In the genomic region with DNA sequence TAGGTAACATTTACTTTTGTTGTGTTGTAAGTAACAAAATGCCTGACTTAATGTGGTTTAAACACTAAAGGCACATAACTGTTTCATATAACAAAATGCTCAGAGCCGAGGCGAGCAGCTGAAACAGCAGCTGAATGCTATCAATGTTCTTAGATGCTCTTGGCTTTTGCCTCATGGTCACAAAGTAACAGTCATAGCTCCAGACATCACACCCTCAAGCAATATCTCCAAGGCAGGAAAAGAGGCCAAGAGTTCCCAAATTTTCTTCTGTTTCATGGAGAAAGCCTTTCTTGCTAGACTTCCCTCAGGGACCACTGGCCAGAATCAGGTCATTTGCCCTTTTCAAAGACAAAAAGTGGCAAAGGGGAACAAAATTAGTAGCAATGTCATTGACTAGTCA, we compare ENCODE assay signal across 31 cellular contexts. TPM values are rescaled to one million over a fixed set of nuclear protein-coding genes. Genes with fewer than 3 reads are reported as not detected.
DNase-seq lines count a peak whose midpoint lies in the region; ATAC-seq, FAIRE-seq and TF ChIP-seq lines count a peak whose summit lies in the region.
"Had no signal": no experiment of that assay in that cellular context is flagged by ENCODE, and none has a peak within 500 bp of the region (broad histone marks: within the 10 kb centered on the region; RNA-seq: fewer than 3 reads in every experiment).

No MANE protein-coding gene starts in this region.

- no peak for ATAC-seq in K562
- no peak for ATAC-seq in GM21526 (IDR thresholded peaks at IDR 0.05; ENCODE audit: low FRiP score, unreplicated experiment)
- ATAC-seq: A549; CD8-positive, alpha-beta T cell had no signal

- H4K5ac ChIP-seq in H1 (ENCODE audit: insufficient read length, low read depth, low read length): no peak overlapping the region

- H3K36me3 ChIP-seq in K562 (ENCODE audit: control insufficient read depth, insufficient read depth, low read length) (no peaks in the 10 kb centered on the region), H1 (ENCODE audit: control insufficient read depth in 2 of 4, insufficient read depth in 4 of 4, low read length in 3 of 4) (no peaks in the 10 kb centered on the region)
- H3K36me3 ChIP-seq: BE2C; BLaER1; BLaER1 treated with 17β-estradiol and CSF1 and Interleukin-3, amounts not matched to agents 10 nM and 100 nM had no signal

- H4K20me1 ChIP-seq in K562 (replicated peaks; ENCODE audit: control insufficient read depth, insufficient read depth, low read length): no peaks in the 10 kb centered on the region
- no peaks in the 10 kb centered on the region for H4K20me1 ChIP-seq in H1 (replicated peaks in 1 of 2; ENCODE audit: control insufficient read depth in 1 of 2, insufficient read depth in 2 of 2, low read length in 2 of 2)
- H4K20me1 ChIP-seq: BLaER1; BLaER1 treated with 17β-estradiol and CSF1 and Interleukin-3, amounts not matched to agents 10 nM and 100 nM had no signal

- H3K9ac ChIP-seq in K562 (ENCODE audit: insufficient read depth in 1 of 2, low read depth in 2 of 2, low read length in 2 of 2): no peak overlapping the region
- H3K9ac ChIP-seq in H1 (replicated peaks in 1 of 4; ENCODE audit: extremely low read depth in 1 of 4, low read depth in 3 of 4, low read length in 3 of 4): no peak overlapping the region
- H3K9ac ChIP-seq: BLaER1; BLaER1 treated with 17β-estradiol and CSF1 and Interleukin-3, amounts not matched to agents 10 nM and 100 nM had no signal

- DNase-seq in K562 (ENCODE audit: extremely low read depth in 1 of 4, low spot score in 3 of 4) (no peak), H1 (ENCODE audit: low read depth in 1 of 2, low spot score in 2 of 2) (no peak)
- DNase-seq in activated naive CD4-positive, alpha-beta T cell treated with Interleukin-2 at 50 U/mL for 16 hours: no peak
- DNase-seq: 8988T; ACHN; AML-193; BE2C; C1 segment of cervical spinal cord; Caco-2; Calu3; CD4-positive, alpha-beta memory T cell; CD4-positive, alpha-beta T cell; CD4-positive, CD25-positive, alpha-beta regulatory T cell; CD8-positive, alpha-beta memory T cell; CD8-positive, alpha-beta T cell; COR-L47; DMS 273 treated with DMSO at 0.1 percent for 48 hours; DMS153; DMS53; DMS79; DMS79 treated with DMSO at 0.1 percent for 48 hours; DND-41; EL had no signal

- no peak overlapping the region for H3K18ac ChIP-seq in H1 (ENCODE audit: extremely low read depth, low read length)

- TF ChIP-seq CTCF in K562 (IDR thresholded peaks at IDR 0.05 in 2 of 3, conservative IDR thresholded peaks at IDR 0.05 in 1 of 3; ENCODE audit: insufficient read depth in 2 of 3, low read depth in 1 of 3, low read length in 3 of 3) (no peak), H1 (IDR thresholded peaks at IDR 0.05; ENCODE audit: control extremely low read depth in 1 of 3, insufficient read depth in 1 of 3, low read depth in 1 of 3, low read length in 3 of 3) (no peak)

- no peak overlapping the region for H4K91ac ChIP-seq in H1 (replicated peaks; ENCODE audit: insufficient read length, low read length)

- H3K79me1 ChIP-seq in H1 (ENCODE audit: low read depth, low read length): no peaks in the 10 kb centered on the region

- H3K56ac ChIP-seq in H1 (replicated peaks; ENCODE audit: insufficient read length, low read depth, low read length): no peak overlapping the region

- no peak overlapping the region for H2BK5ac ChIP-seq in H1 (ENCODE audit: low read depth, low read length)

- FAIRE-seq in K562 (lab: Jason Lieb, UNC): no peak
- no peak for FAIRE-seq in H1 (lab: Jason Lieb, UNC)
- FAIRE-seq: A204.1, A549, D721Med had no signal

- no peak overlapping the region for H3K4ac ChIP-seq in H1 (replicated peaks; ENCODE audit: insufficient read length, low read depth, low read length)

- in situ Hi-C loops in K562 (cut with MboI): no loop called here

- H3K9me1 ChIP-seq in K562 (ENCODE audit: control insufficient read depth, insufficient read depth, low read length): no peaks in the 10 kb centered on the region

- TF ChIP-seq RAD21 in K562 (CRISPR knock-in tag; conservative IDR thresholded peaks at IDR 0.05 in 1 of 2, IDR thresholded peaks at IDR 0.05 in 1 of 2) (no peak), H1 (IDR thresholded peaks at IDR 0.05 in 1 of 2, conservative IDR thresholded peaks at IDR 0.05 in 1 of 2; ENCODE audit: low read depth in 2 of 2, low read length in 2 of 2) (no peak)

- H3K4me2 ChIP-seq in K562 (ENCODE audit: insufficient read depth, low read length) (no peak overlapping the region), H1 (ENCODE audit: insufficient read depth in 1 of 2, low read depth in 2 of 2, low read length in 2 of 2) (no peak overlapping the region)
- H3K4me2 ChIP-seq: A549; BLaER1; BLaER1 treated with 17β-estradiol and CSF1 and Interleukin-3, amounts not matched to agents 10 nM and 100 nM had no signal

- H3K27me3 ChIP-seq in K562 (ENCODE audit: control insufficient read depth in 2 of 2, insufficient read depth in 2 of 2, low read length in 2 of 2) (peaks cover 46 to 55% of the 10 kb centered on the region in 2 experiments), H1 (replicated peaks in 1 of 4; ENCODE audit: control insufficient read depth in 3 of 4, extremely low read depth in 1 of 4, insufficient read depth in 3 of 4, low read length in 3 of 4) (no peaks in the 10 kb centered on the region)
- H3K27me3 ChIP-seq: BE2C, BLaER1 had no signal

- H3K79me2 ChIP-seq in K562 (ENCODE audit: control insufficient read depth, insufficient read depth, low read length) (no peaks in the 10 kb centered on the region), H1 (ENCODE audit: control insufficient read depth in 1 of 2, insufficient read depth in 2 of 2, low read length in 2 of 2) (no peaks in the 10 kb centered on the region)

- H2BK15ac ChIP-seq in H1 (ENCODE audit: low read length): no peak overlapping the region

- H2AFZ ChIP-seq in K562 (ENCODE audit: low read depth, low read length) (no peak overlapping the region), H1 (ENCODE audit: low read length) (no peak overlapping the region)

- no peaks in the 10 kb centered on the region for H3K4me1 ChIP-seq in K562 (replicated peaks in 1 of 2; ENCODE audit: control insufficient read depth in 2 of 2, insufficient read depth in 2 of 2, low read length in 2 of 2)
- no peaks in the 10 kb centered on the region for H3K4me1 ChIP-seq in H1 (replicated peaks in 1 of 4; ENCODE audit: control insufficient read depth in 3 of 4, insufficient read depth in 4 of 4, low read length in 3 of 4)
- H3K4me1 ChIP-seq: A549; BE2C; BLaER1; BLaER1 treated with 17β-estradiol and CSF1 and Interleukin-3, amounts not matched to agents 10 nM and 100 nM; Caco-2 had no signal

- no peak overlapping the region for H2AK5ac ChIP-seq in H1 (ENCODE audit: low read depth, low read length)

- no peaks in the 10 kb centered on the region for H3K9me3 ChIP-seq in K562 (replicated peaks; ENCODE audit: control insufficient read depth, insufficient read depth, low read depth, low read length)
- peaks cover 0 to 2% of the 10 kb centered on the region in 2 experiments; a peak in 1 of 4 replicates for H3K9me3 ChIP-seq in H1 (ENCODE audit: insufficient read depth in 2 of 2, low read depth in 1 of 2, low read length in 1 of 2)
- H3K9me3 ChIP-seq: BE2C, Caco-2 had no signal

- H3K27ac ChIP-seq in K562 (ENCODE audit: extremely low read depth, low read depth, low read length) (no peak overlapping the region), H1 (ENCODE audit: low read depth, low read length) (no peak overlapping the region)
- H3K27ac ChIP-seq: 22Rv1; A549; BLaER1; BLaER1 treated with 17β-estradiol and CSF1 and Interleukin-3, amounts not matched to agents 10 nM and 100 nM; C4-2B had no signal

- H2BK20ac ChIP-seq in H1 (ENCODE audit: low read length): no peak overlapping the region

- no peaks in the 10 kb centered on the region for H3K23me2 ChIP-seq in H1 (ENCODE audit: low read depth, low read length)

- no peak overlapping the region for H3K23ac ChIP-seq in H1 (ENCODE audit: insufficient read length)

- CTCF ChIA-PET in K562 (lab: Yijun Ruan, JAX; ENCODE audit: low intra/inter-chr PET ratio) (interaction anchor here (0.7 kb wide), 1 partner anchor 420 kb away, joined by 4 read pairs; no protein-coding TSS in a partner anchor), H1 (lab: Charles Lee; ENCODE audit: partially characterized antibody) (interaction anchor here (1.4 to 1.8 kb wide), 2 partner anchors 19 to 28 kb away, joined by 4 to 6 read pairs; no protein-coding TSS in a partner anchor)

- H3K4me3 ChIP-seq in K562 (no peak overlapping the region), H1 (ENCODE audit: extremely low read depth in 1 of 4, insufficient read depth in 2 of 4, low read depth in 3 of 4, low read length in 4 of 4) (no peak overlapping the region)
- H3K4me3 ChIP-seq: A549; BLaER1; BLaER1 treated with 17β-estradiol and CSF1 and Interleukin-3, amounts not matched to agents 10 nM and 100 nM had no signal

- H2BK120ac ChIP-seq in H1 (replicated peaks; ENCODE audit: low read depth, low read length): no peak overlapping the region

- no TSS peak for BruUV-seq in K562 (replicated peaks; lab: Mats Ljungman, UMichigan)

- intact Hi-C loops in K562 (cut with micrococcal nuclease): no loop called here

- no peak overlapping the region for H4K8ac ChIP-seq in H1 (ENCODE audit: extremely low read depth, insufficient read depth, low read length)

- TF ChIP-seq EP300 in K562 (IDR thresholded peaks at IDR 0.05; ENCODE audit: low read length) (no peak), H1 (IDR thresholded peaks at IDR 0.05; ENCODE audit: borderline replicate concordance in 1 of 2, low read depth in 2 of 2, low read length in 2 of 2) (no peak)

- no peak overlapping the region for H2BK12ac ChIP-seq in H1 (ENCODE audit: low read depth, low read length)

- POLR2A ChIA-PET in K562 (lab: Yijun Ruan, JAX): interaction anchor here (0.6 to 1.3 kb wide), 2 partner anchors 13 to 86 kb away, joined by 3 to 4 read pairs; no protein-coding TSS in a partner anchor
- POLR2A ChIA-PET in H1 (lab: Charles Lee; ENCODE audit: partially characterized antibody): no interaction called here

- WGBS in K562 (ENCODE audit: insufficient coverage, low coverage, missing lambda C conversion rate): 5% methylated on average over 2 of the region's 2 CpGs
- WGBS in H1 (ENCODE audit: extremely low coverage in 1 of 2, insufficient coverage in 1 of 2, insufficient read length in 1 of 2, insufficient replicate concordance in 2 of 2, low coverage in 1 of 2, low lambda C conversion rate in 2 of 2, missing lambda C conversion rate in 1 of 2), 2 experiments: 94% methylated on average over 2 of the region's 2 CpGs; no CpG with 5 or more reads in 1 of the 2 experiments

- no peak overlapping the region for H3K14ac ChIP-seq in H1 (ENCODE audit: insufficient read length)

- TF ChIP-seq POLR2A in K562 (conservative IDR thresholded peaks at IDR 0.05): no peak
- no peak for TF ChIP-seq POLR2A in H1 (IDR thresholded peaks at IDR 0.05; ENCODE audit: control extremely low read depth in 1 of 2, low read depth in 2 of 2, low read length in 2 of 2)

RNA-seq across cellular contexts. Expression of gene PFKP, which starts 43.5 kb away (rescaled TPM):
- 153 and 281 TPM in 2 replicates for total RNA-seq in K562 (2011; cell fraction: chromatin; rRNA removed; ENCODE audit: low replicate concordance)
- total RNA-seq in K562 (2011; cell fraction: nucleolus; rRNA removed): 147 and 149 TPM in 2 replicates
- 120 and 125 TPM in 2 replicates for total RNA-seq in K562 (2011; cell fraction: nucleoplasm; rRNA removed)
- 91.6 and 109 TPM in 2 replicates for total RNA-seq in K562 (2014; rRNA removed)
- 83.2 and 89.5 TPM in 2 replicates for total RNA-seq in K562 (2014; rRNA removed; fragmentation: Illumina TruSeq; extraction: Trizol)
- total RNA-seq in K562 (2015; rRNA removed; fragmentation: Illumina TruSeq; extraction: Trizol): 62.1 and 65.2 TPM in 2 replicates
- total RNA-seq in K562 (2021): 108 and 116 TPM in 2 replicates
- 34.7 and 50.3 TPM in 2 replicates for polyA plus RNA-seq in K562 (2011; rRNA removed)
- polyA plus RNA-seq in K562 (2011; cell fraction: cytosol; rRNA removed): 29.5 and 50.9 TPM in 2 replicates
- 96.2 and 154 TPM in 2 replicates for polyA plus RNA-seq in K562 (2011; cell fraction: nucleus; rRNA removed)
- polyA plus RNA-seq in K562 (2012): 94.4 and 95.0 TPM in 2 replicates
- 57.4 and 72.3 TPM in 2 replicates for polyA plus RNA-seq in K562 (2014; fragmentation: Illumina TruSeq; extraction: Trizol)
- 10 to 100 TPM; 23.5 to 30.3 TPM for polyA plus RNA-seq in K562 (2014; fragmentation: Nextera tagmentation; extraction: Ambion mirVana)
- polyA plus RNA-seq in K562 (2014; rRNA removed): 65.2 and 71.1 TPM in 2 replicates
- 32.8 and 39.3 TPM in 2 replicates for polyA minus RNA-seq in K562 (2011; rRNA and poly(A)+ RNA removed)
- polyA minus RNA-seq in K562 (2011; cell fraction: cytosol; rRNA and poly(A)+ RNA removed): 52.9 and 65.4 TPM in 2 replicates
- polyA minus RNA-seq in K562 (2011; cell fraction: nucleus; rRNA and poly(A)+ RNA removed): 61.7 and 66.5 TPM in 2 replicates
- 128 TPM in 2 replicates for total RNA-seq in H1 (2021; fragmentation: NEBNext Ultra II Directional; extraction: Animal tissue kit (Norgen Biotek cat#: 25700))
- polyA plus RNA-seq in H1 (2011; rRNA removed): 51.2 and 76.9 TPM in 2 replicates
- 68.1 TPM for polyA plus RNA-seq in H1 (2011; cell fraction: cytosol; rRNA removed)
- 135 TPM for polyA plus RNA-seq in H1 (2011; cell fraction: nucleus; rRNA removed)
- 83.6 to 123 TPM (median 119 TPM) in 4 replicates for polyA plus RNA-seq in H1 (2012, experiment 1 of 2)
- polyA plus RNA-seq in H1 (2012, experiment 2 of 2): 93.7 TPM
- polyA plus RNA-seq in H1 (2013, experiment 1 of 2): 63.5 TPM
- 58.9 TPM for polyA plus RNA-seq in H1 (2013, experiment 2 of 2)
- polyA minus RNA-seq in H1 (2011; rRNA and poly(A)+ RNA removed): 45.6 and 46.7 TPM in 2 replicates
- 55.2 TPM for polyA minus RNA-seq in H1 (2011; cell fraction: cytosol; rRNA and poly(A)+ RNA removed)
- polyA minus RNA-seq in H1 (2011; cell fraction: nucleus; rRNA and poly(A)+ RNA removed): 47.8 TPM

Comparison
In these comparisons a context has a peak if more than half of its experiments do, and no peak if none do; other contexts are left out.
1. Of the 49 proteins assayed by ChIP-seq in both K562 and H1: peak only in K562: none; only in H1: KDM1A; in both: none; in neither: 48.